Comparison of ENCODE assay signal across 1 cellular context in the genomic region with DNA sequence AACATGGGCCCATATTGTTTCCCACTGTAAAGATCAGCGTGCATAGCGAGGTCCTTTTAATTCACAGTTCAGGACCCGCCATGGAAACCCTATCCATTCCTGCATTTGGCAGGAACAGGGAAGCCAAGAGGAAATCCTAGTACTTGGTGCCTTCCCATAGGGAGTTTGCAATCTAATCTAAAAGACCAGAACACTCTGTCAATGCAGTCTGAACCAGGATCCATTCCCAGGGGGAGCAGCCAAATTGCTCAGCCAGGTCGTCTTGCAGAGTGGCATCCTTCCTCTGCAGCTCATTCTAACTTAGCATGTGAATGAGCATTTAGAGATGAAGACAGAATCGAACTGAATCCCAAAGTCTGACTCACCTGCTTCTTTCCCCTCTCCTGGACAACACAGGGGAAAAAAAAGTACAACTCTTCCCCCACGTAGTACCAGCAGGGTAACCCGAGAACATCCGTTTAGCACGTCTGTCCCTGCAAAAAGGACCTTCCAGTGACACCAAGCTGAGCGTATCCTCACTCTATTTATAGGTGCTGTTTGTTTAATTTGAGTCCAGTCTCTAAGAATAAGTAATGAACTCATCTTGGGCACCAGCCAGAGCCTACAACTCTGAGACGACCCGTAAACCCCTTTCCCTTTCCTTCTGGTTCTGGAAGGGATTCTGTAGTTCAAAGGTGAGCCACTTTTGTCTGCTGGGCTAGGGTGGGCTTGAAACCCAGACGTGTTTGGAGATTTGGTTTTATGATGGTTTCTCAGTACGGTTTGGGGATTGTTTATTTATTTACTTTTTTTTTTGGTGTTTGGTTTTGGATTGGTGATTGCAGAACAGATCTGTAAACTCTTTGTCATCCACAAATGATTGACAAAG.
TF ChIP-seq lines count a peak whose summit lies in the region.

No MANE protein-coding gene starts in this region.

TF ChIP-seq in HEK293, 187 proteins besides CTCF, POLR2A, EP300 and RAD21 (continued from another document and continues in another):
- TF ChIP-seq, protein P1, sequence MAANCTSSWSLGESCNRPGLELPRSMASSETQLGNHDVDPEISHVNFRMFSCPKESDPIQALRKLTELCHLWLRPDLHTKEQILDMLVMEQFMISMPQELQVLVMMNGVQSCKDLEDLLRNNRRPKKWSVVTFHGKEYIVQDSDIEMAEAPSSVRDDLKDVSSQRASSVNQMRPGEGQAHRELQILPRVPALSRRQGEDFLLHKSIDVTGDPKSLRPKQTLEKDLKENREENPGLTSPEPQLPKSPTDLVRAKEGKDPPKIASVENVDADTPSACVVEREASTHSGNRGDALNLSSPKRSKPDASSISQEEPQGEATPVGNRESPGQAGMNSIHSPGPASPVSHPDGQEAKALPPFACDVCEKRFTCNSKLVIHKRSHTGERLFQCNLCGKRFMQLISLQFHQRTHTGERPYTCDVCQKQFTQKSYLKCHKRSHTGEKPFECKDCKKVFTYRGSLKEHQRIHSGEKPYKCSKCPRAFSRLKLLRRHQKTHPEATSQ (tag by site-specific recombination; IDR thresholded peaks at IDR 0.05): no peak
- TF ChIP-seq, protein P2, sequence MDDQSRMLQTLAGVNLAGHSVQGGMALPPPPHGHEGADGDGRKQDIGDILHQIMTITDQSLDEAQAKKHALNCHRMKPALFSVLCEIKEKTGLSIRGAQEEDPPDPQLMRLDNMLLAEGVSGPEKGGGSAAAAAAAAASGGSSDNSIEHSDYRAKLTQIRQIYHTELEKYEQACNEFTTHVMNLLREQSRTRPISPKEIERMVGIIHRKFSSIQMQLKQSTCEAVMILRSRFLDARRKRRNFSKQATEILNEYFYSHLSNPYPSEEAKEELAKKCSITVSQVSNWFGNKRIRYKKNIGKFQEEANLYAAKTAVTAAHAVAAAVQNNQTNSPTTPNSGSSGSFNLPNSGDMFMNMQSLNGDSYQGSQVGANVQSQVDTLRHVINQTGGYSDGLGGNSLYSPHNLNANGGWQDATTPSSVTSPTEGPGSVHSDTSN (CRISPR knock-in tag; IDR thresholded peaks at IDR 0.05): no peak
- TF ChIP-seq, protein P3, sequence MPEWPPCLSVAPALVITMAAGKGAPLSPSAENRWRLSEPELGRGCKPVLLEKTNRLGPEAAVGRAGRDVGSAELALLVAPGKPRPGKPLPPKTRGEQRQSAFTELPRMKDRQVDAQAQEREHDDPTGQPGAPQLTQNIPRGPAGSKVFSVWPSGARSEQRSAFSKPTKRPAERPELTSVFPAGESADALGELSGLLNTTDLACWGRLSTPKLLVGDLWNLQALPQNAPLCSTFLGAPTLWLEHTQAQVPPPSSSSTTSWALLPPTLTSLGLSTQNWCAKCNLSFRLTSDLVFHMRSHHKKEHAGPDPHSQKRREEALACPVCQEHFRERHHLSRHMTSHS (tag by site-specific recombination; IDR thresholded peaks at IDR 0.05): no peak
- TF ChIP-seq ZNF248 (tag by site-specific recombination; IDR thresholded peaks at IDR 0.05): no peak
- TF ChIP-seq ZXDB (tag by site-specific recombination; IDR thresholded peaks at IDR 0.05): peak; percentile 65
- TF ChIP-seq ZNF366 (tag by site-specific recombination; conservative IDR thresholded peaks at IDR 0.05): 0 out of 2 replicates have a peak, but pooled peaks have one; percentile 31
- no peak for TF ChIP-seq ZNF610 (tag by site-specific recombination; IDR thresholded peaks at IDR 0.05; ENCODE audit: borderline replicate concordance)
- TF ChIP-seq GLIS1 (tag by site-specific recombination; IDR thresholded peaks at IDR 0.05): peak; percentile 39; the same call in 1 of the 2 replicates
- no peak for TF ChIP-seq KLF16 (tag by site-specific recombination; IDR thresholded peaks at IDR 0.05)
- TF ChIP-seq, protein P4, sequence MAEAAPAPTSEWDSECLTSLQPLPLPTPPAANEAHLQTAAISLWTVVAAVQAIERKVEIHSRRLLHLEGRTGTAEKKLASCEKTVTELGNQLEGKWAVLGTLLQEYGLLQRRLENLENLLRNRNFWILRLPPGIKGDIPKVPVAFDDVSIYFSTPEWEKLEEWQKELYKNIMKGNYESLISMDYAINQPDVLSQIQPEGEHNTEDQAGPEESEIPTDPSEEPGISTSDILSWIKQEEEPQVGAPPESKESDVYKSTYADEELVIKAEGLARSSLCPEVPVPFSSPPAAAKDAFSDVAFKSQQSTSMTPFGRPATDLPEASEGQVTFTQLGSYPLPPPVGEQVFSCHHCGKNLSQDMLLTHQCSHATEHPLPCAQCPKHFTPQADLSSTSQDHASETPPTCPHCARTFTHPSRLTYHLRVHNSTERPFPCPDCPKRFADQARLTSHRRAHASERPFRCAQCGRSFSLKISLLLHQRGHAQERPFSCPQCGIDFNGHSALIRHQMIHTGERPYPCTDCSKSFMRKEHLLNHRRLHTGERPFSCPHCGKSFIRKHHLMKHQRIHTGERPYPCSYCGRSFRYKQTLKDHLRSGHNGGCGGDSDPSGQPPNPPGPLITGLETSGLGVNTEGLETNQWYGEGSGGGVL (tag by site-specific recombination; IDR thresholded peaks at IDR 0.05): peak; percentile 50
- TF ChIP-seq ZNF433 (tag by site-specific recombination; IDR thresholded peaks at IDR 0.05; ENCODE audit: low read depth): no peak
- TF ChIP-seq ZEB2 (tag by site-specific recombination; IDR thresholded peaks at IDR 0.05): 0 out of 2 replicates have a peak, but pooled peaks have one; percentile 16
- TF ChIP-seq, protein P5, sequence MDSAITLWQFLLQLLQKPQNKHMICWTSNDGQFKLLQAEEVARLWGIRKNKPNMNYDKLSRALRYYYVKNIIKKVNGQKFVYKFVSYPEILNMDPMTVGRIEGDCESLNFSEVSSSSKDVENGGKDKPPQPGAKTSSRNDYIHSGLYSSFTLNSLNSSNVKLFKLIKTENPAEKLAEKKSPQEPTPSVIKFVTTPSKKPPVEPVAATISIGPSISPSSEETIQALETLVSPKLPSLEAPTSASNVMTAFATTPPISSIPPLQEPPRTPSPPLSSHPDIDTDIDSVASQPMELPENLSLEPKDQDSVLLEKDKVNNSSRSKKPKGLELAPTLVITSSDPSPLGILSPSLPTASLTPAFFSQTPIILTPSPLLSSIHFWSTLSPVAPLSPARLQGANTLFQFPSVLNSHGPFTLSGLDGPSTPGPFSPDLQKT (IDR thresholded peaks at IDR 0.05; ENCODE audit: borderline replicate concordance, low read depth, low read length): no peak
- TF ChIP-seq ZNF202 (tag by site-specific recombination; IDR thresholded peaks at IDR 0.05; ENCODE audit: borderline replicate concordance): no peak
- TF ChIP-seq RBAK (tag by site-specific recombination; IDR thresholded peaks at IDR 0.05): no peak
- TF ChIP-seq, protein P6, sequence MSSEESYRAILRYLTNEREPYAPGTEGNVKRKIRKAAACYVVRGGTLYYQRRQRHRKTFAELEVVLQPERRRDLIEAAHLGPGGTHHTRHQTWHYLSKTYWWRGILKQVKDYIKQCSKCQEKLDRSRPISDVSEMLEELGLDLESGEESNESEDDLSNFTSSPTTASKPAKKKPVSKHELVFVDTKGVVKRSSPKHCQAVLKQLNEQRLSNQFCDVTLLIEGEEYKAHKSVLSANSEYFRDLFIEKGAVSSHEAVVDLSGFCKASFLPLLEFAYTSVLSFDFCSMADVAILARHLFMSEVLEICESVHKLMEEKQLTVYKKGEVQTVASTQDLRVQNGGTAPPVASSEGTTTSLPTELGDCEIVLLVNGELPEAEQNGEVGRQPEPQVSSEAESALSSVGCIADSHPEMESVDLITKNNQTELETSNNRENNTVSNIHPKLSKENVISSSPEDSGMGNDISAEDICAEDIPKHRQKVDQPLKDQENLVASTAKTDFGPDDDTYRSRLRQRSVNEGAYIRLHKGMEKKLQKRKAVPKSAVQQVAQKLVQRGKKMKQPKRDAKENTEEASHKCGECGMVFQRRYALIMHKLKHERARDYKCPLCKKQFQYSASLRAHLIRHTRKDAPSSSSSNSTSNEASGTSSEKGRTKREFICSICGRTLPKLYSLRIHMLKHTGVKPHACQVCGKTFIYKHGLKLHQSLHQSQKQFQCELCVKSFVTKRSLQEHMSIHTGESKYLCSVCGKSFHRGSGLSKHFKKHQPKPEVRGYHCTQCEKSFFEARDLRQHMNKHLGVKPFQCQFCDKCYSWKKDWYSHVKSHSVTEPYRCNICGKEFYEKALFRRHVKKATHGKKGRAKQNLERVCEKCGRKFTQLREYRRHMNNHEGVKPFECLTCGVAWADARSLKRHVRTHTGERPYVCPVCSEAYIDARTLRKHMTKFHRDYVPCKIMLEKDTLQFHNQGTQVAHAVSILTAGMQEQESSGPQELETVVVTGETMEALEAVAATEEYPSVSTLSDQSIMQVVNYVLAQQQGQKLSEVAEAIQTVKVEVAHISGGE (tag by site-specific recombination; conservative IDR thresholded peaks at IDR 0.05; ENCODE audit: low read depth): no peak
- TF ChIP-seq ZNF391 (tag by site-specific recombination; IDR thresholded peaks at IDR 0.05; ENCODE audit: borderline replicate concordance, low read depth): no peak
- TF ChIP-seq SP2 (tag by site-specific recombination; IDR thresholded peaks at IDR 0.05): no peak
- no peak for TF ChIP-seq ZNF138 (tag by site-specific recombination; IDR thresholded peaks at IDR 0.05; ENCODE audit: borderline replicate concordance)
- TF ChIP-seq HOXA7 (CRISPR knock-in tag; IDR thresholded peaks at IDR 0.05; ENCODE audit: borderline replicate concordance): no peak
- no peak for TF ChIP-seq ZNF837 (tag by site-specific recombination; IDR thresholded peaks at IDR 0.05)
- TF ChIP-seq ZSCAN30 (tag by site-specific recombination; IDR thresholded peaks at IDR 0.05): no peak
- TF ChIP-seq ZNF843 (tag by site-specific recombination; IDR thresholded peaks at IDR 0.05): no peak
- no peak for TF ChIP-seq BCL11A (tag by site-specific recombination; IDR thresholded peaks at IDR 0.05; ENCODE audit: low read depth)
- TF ChIP-seq OSR2 (tag by site-specific recombination; IDR thresholded peaks at IDR 0.05): no peak
- TF ChIP-seq YY1 (tag by site-specific recombination; IDR thresholded peaks at IDR 0.05): no peak
- TF ChIP-seq ZNF629 (tag by site-specific recombination; IDR thresholded peaks at IDR 0.05): peak; percentile 64
- TF ChIP-seq ZBTB17 (tag by site-specific recombination; IDR thresholded peaks at IDR 0.05): peak; percentile 63
- no peak for TF ChIP-seq ZNF664 (tag by site-specific recombination; IDR thresholded peaks at IDR 0.05)
- TF ChIP-seq, protein P7, sequence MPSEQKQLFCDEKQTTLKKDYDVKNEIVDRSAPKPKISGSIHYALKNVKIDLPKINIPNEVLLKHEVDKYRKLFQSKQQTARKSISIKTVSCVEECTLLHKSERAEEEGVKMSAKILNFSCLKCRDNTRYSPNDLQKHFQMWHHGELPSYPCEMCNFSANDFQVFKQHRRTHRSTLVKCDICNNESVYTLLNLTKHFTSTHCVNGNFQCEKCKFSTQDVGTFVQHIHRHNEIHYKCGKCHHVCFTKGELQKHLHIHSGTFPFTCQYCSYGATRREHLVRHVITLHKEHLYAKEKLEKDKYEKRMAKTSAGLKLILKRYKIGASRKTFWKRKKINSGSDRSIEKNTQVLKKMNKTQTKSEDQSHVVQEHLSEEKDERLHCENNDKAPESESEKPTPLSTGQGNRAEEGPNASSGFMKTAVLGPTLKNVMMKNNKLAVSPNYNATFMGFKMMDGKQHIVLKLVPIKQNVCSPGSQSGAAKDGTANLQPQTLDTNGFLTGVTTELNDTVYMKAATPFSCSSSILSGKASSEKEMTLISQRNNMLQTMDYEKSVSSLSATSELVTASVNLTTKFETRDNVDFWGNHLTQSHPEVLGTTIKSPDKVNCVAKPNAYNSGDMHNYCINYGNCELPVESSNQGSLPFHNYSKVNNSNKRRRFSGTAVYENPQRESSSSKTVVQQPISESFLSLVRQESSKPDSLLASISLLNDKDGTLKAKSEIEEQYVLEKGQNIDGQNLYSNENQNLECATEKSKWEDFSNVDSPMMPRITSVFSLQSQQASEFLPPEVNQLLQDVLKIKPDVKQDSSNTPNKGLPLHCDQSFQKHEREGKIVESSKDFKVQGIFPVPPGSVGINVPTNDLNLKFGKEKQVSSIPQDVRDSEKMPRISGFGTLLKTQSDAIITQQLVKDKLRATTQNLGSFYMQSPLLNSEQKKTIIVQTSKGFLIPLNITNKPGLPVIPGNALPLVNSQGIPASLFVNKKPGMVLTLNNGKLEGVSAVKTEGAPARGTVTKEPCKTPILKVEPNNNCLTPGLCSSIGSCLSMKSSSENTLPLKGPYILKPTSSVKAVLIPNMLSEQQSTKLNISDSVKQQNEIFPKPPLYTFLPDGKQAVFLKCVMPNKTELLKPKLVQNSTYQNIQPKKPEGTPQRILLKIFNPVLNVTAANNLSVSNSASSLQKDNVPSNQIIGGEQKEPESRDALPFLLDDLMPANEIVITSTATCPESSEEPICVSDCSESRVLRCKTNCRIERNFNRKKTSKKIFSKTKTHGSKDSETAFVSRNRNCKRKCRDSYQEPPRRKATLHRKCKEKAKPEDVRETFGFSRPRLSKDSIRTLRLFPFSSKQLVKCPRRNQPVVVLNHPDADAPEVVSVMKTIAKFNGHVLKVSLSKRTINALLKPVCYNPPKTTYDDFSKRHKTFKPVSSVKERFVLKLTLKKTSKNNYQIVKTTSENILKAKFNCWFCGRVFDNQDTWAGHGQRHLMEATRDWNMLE (tag by site-specific recombination; conservative IDR thresholded peaks at IDR 0.05; ENCODE audit: low read depth): no peak
- TF ChIP-seq, protein P8, sequence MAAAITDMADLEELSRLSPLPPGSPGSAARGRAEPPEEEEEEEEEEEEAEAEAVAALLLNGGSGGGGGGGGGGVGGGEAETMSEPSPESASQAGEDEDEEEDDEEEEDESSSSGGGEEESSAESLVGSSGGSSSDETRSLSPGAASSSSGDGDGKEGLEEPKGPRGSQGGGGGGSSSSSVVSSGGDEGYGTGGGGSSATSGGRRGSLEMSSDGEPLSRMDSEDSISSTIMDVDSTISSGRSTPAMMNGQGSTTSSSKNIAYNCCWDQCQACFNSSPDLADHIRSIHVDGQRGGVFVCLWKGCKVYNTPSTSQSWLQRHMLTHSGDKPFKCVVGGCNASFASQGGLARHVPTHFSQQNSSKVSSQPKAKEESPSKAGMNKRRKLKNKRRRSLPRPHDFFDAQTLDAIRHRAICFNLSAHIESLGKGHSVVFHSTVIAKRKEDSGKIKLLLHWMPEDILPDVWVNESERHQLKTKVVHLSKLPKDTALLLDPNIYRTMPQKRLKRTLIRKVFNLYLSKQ (tag by site-specific recombination; IDR thresholded peaks at IDR 0.05; ENCODE audit: borderline replicate concordance): no peak
- TF ChIP-seq GLI2 (tag by site-specific recombination; IDR thresholded peaks at IDR 0.05; ENCODE audit: borderline replicate concordance, low read depth): no peak
- no peak for TF ChIP-seq ZNF549 (tag by site-specific recombination; IDR thresholded peaks at IDR 0.05)
- peak; percentile 91 for TF ChIP-seq ZNF600 (tag by site-specific recombination; IDR thresholded peaks at IDR 0.05)
- TF ChIP-seq ZNF626 (tag by site-specific recombination; IDR thresholded peaks at IDR 0.05): no peak
- TF ChIP-seq ZNF514 (tag by site-specific recombination; IDR thresholded peaks at IDR 0.05): no peak
- TF ChIP-seq ZNF16 (tag by site-specific recombination; IDR thresholded peaks at IDR 0.05; ENCODE audit: low read depth): no peak
- TF ChIP-seq ZBTB7A (tag by site-specific recombination; IDR thresholded peaks at IDR 0.05; ENCODE audit: low read depth): no peak
